Comparison of ENCODE assay signal across 16 cellular contexts in genomic region chr3:150461399-150461798, GRCh38.
"Had no signal": no experiment of that assay in that cellular context is flagged by ENCODE, and none has a peak within 500 bp of the region (broad histone marks: within the 10 kb centered on the region; RNA-seq: fewer than 3 reads in every experiment).

No MANE protein-coding gene starts in this region.

- H3K4me3 ChIP-seq: left lung, lower lobe of right lung, smooth muscle cell had no signal

- H3K27ac ChIP-seq: left lung, lower lobe of right lung had no signal

- DNase-seq: effector memory CD4-positive, alpha-beta T cell; glutamatergic neuron; islet precursor cell; left lung; lower lobe of right lung; naive B cell; right cardiac atrium; stimulated activated CD4-positive, alpha-beta T cell treated with anti-CD3 and anti-CD28 coated beads, Interleukin-2, amount 100 ng/mL, for 48 hours; stimulated activated naive CD4-positive, alpha-beta T cell treated with Interleukin-2 at 50 U/mL for 16 hours; trophoblast cell had no signal

- FAIRE-seq: endometrium, frontal cortex, urothelium cell line had no signal

- H3K4me3 Mint-ChIP-seq: naive B cell had no signal

- H3K9me3 Mint-ChIP-seq: naive B cell had no signal

- H3K27me3 Mint-ChIP-seq: naive B cell, progenitor cell of endocrine pancreas had no signal

- H3K4me1 ChIP-seq: left lung, lower lobe of right lung had no signal

- H3K27me3 ChIP-seq: left lung had no signal

- H3K4me1 Mint-ChIP-seq: naive B cell had no signal

- H3K9me3 ChIP-seq: left lung, lower lobe of right lung had no signal

- H3K4me2 ChIP-seq: smooth muscle cell had no signal

- ATAC-seq: esophagus mucosa, left lung, right cardiac atrium had no signal

- H3K27ac Mint-ChIP-seq: progenitor cell of endocrine pancreas had no signal
